29 cellular contexts compared by ENCODE assay signal in genomic region chr20:57261488-57262243, GRCh38. TPM values are rescaled to one million over a fixed set of nuclear protein-coding genes. Genes with fewer than 3 reads are reported as not detected.
DNase-seq lines count a peak whose midpoint lies in the region; ATAC-seq and TF ChIP-seq lines count a peak whose summit lies in the region.
"Had no signal": no experiment of that assay in that cellular context is flagged by ENCODE, and none has a peak within 500 bp of the region (broad histone marks: within the 10 kb centered on the region; RNA-seq: fewer than 3 reads in every experiment).

No MANE protein-coding gene starts in this region.

- H3K27ac Mint-ChIP-seq in endodermal cell: no peak overlapping the region
- peak overlapping the region; percentile 91 for H3K27ac Mint-ChIP-seq in mesothelial cell of epicardium
- H3K27ac Mint-ChIP-seq in type B pancreatic cell: peak overlapping the region; percentile 83
- H3K27ac Mint-ChIP-seq in T-helper 2 cell treated with Interferon-gamma antibody and Interleukin-4, amounts not matched to agents 5 μg/mL and 100 μg/mL, for 36 hours: no peak overlapping the region
- H3K27ac Mint-ChIP-seq: activated B cell treated with CpG ODN at 0.5 μM for 24 hours; activated naive CD8-positive, alpha-beta T cell; activated T-helper 2 cell treated with anti-CD3 and anti-CD28 coated beads, Interferon-gamma antibody, Interleukin-2, Interleukin-4, amounts not matched to agents 10 μg/mL and 5 μg/mL and 100 μg/mL, durations not matched to agents 14 hours and 24 hours and 36 hours; CD8-positive, alpha-beta memory T cell; effector memory CD8-positive, alpha-beta T cell had no signal

- H3K27me3 Mint-ChIP-seq in endodermal cell (ENCODE audit: insufficient read depth) (peaks cover 35% of the 10 kb centered on the region), mesothelial cell of epicardium (ENCODE audit: low read depth) (peaks cover 14% of the 10 kb centered on the region), type B pancreatic cell (peaks cover 4% of the 10 kb centered on the region)
- H3K27me3 Mint-ChIP-seq in T-helper 2 cell treated with Interferon-gamma antibody and Interleukin-4, amounts not matched to agents 5 μg/mL and 100 μg/mL, for 36 hours (ENCODE audit: low read depth): peaks cover 78% of the 10 kb centered on the region

- WGBS in endodermal cell (ENCODE audit: insufficient coverage in 1 of 2, insufficient read length in 1 of 2), 2 experiments: 60 to 78% methylated on average over 10 to 13 of the region's 13 CpGs

- H3K36me3 ChIP-seq in right atrium auricular region (no peaks in the 10 kb centered on the region), endodermal cell (ENCODE audit: control insufficient read depth, insufficient read depth, low read length) (no peaks in the 10 kb centered on the region)
- H3K36me3 ChIP-seq: neutrophil had no signal

- H3K4me1 Mint-ChIP-seq in endodermal cell (peaks cover 64% of the 10 kb centered on the region), mesothelial cell of epicardium (peaks cover 72% of the 10 kb centered on the region), type B pancreatic cell (ENCODE audit: unreplicated experiment) (peaks cover 63% of the 10 kb centered on the region)
- peaks cover 3% of the 10 kb centered on the region for H3K4me1 Mint-ChIP-seq in T-helper 2 cell treated with Interferon-gamma antibody and Interleukin-4, amounts not matched to agents 5 μg/mL and 100 μg/mL, for 36 hours (ENCODE audit: low read depth)
- H3K4me1 Mint-ChIP-seq: activated B cell treated with CpG ODN at 0.5 μM for 24 hours had no signal

- peaks cover 0 to 19% of the 10 kb centered on the region in 2 donors for H3K4me1 ChIP-seq in right atrium auricular region
- H3K4me1 ChIP-seq in endodermal cell (ENCODE audit: control insufficient read depth, insufficient read depth, low read length): peaks cover 26% of the 10 kb centered on the region

- no peak for DNase-seq in Right ventricle myocardium inferior (ENCODE audit: missing footprints)
- DNase-seq in right atrium auricular region (ENCODE audit: low spot score): no peak
- no peak for DNase-seq in endodermal cell
- DNase-seq in mesothelial cell of epicardium (ENCODE audit: low spot score in 2 of 2, unreplicated experiment in 2 of 2): no peak
- no peak for DNase-seq in type B pancreatic cell (ENCODE audit: extremely low spot score, unreplicated experiment)
- no peak for DNase-seq in T-helper 2 cell treated with Interferon-gamma antibody and Interleukin-4, amounts not matched to agents 5 μg/mL and 100 μg/mL, for 36 hours (ENCODE audit: low spot score)
- DNase-seq: 8988T; activated B cell treated with CpG ODN at 0.5 μM for 24 hours; activated CD4-positive, alpha-beta T cell treated with anti-CD3 and anti-CD28 coated beads, Interleukin-2, amount 50 U/mL, for 4 hours; activated CD8-positive, alpha-beta memory T cell treated with anti-CD3 and anti-CD28 coated beads, Interleukin-2, amount 50 U/mL, for 4 hours; AML-193; CD8-positive, alpha-beta memory T cell; effector memory CD8-positive, alpha-beta T cell; left colon; mucosa of descending colon; NCI-H1105; NCI-H2029; NK-92 treated with Interleukin-12 subunit alpha and Interleukin-12 subunit beta, amount 100 ng/mL, for 24 hours; stimulated activated CD4-positive, alpha-beta T cell treated with anti-CD3 and anti-CD28 coated beads, Interleukin-4, amount 100 ng/mL, for 1 hour; stimulated activated naive CD4-positive, alpha-beta T cell treated with Interleukin-2 at 50 U/mL for 16 hours; T-helper 2 cell had no signal

- H3K4me3 Mint-ChIP-seq in endodermal cell (peak overlapping the region; percentile 87), mesothelial cell of epicardium (peak overlapping the region; percentile 78), type B pancreatic cell (peak overlapping the region; percentile 89)
- no peak overlapping the region for H3K4me3 Mint-ChIP-seq in T-helper 2 cell treated with Interferon-gamma antibody and Interleukin-4, amounts not matched to agents 5 μg/mL and 100 μg/mL, for 36 hours
- H3K4me3 Mint-ChIP-seq: activated B cell treated with CpG ODN at 0.5 μM for 24 hours; activated naive CD8-positive, alpha-beta T cell; CD8-positive, alpha-beta memory T cell; effector memory CD8-positive, alpha-beta T cell had no signal

- intact Hi-C loops in Right ventricle myocardium inferior (cut with DNase I): loop anchor here (2.0 to 5.0 kb wide), 2 partner anchors 99 to 169 kb away; no protein-coding TSS in a partner anchor

- ATAC-seq in Right ventricle myocardium inferior (peak; percentile 36), GM21825 (IDR thresholded peaks at IDR 0.05; ENCODE audit: unreplicated experiment) (no peak), GM18498 (IDR thresholded peaks at IDR 0.05; ENCODE audit: unreplicated experiment) (no peak)
- ATAC-seq: effector memory CD8-positive, alpha-beta T cell; left colon; mucosa of descending colon had no signal

- TF ChIP-seq CTCF in right atrium auricular region (IDR thresholded peaks at IDR 0.05) (no peak), endodermal cell (conservative IDR thresholded peaks at IDR 0.05) (no peak), mesothelial cell of epicardium (IDR thresholded peaks at IDR 0.05; ENCODE audit: unreplicated experiment) (no peak), type B pancreatic cell (conservative IDR thresholded peaks at IDR 0.05) (no peak)

- H3K9ac ChIP-seq in endodermal cell (ENCODE audit: extremely low read depth, low read length, poor library complexity, severe bottlenecking): no peak overlapping the region

- H3K27ac ChIP-seq in right atrium auricular region (peak overlapping the region in 1 of 2 donors; percentile 83), endodermal cell (ENCODE audit: low read depth, low read length) (peak overlapping the region; percentile 22)
- H3K27ac ChIP-seq: HL-60, neutrophil had no signal

- no peaks in the 10 kb centered on the region for H3K9me3 Mint-ChIP-seq in endodermal cell
- no peaks in the 10 kb centered on the region for H3K9me3 Mint-ChIP-seq in mesothelial cell of epicardium
- H3K9me3 Mint-ChIP-seq in type B pancreatic cell: no peaks in the 10 kb centered on the region
- H3K9me3 Mint-ChIP-seq in T-helper 2 cell treated with Interferon-gamma antibody and Interleukin-4, amounts not matched to agents 5 μg/mL and 100 μg/mL, for 36 hours: no peaks in the 10 kb centered on the region
- H3K9me3 Mint-ChIP-seq: activated B cell treated with CpG ODN at 0.5 μM for 24 hours; activated T-helper 2 cell treated with anti-CD3 and anti-CD28 coated beads, Interferon-gamma antibody, Interleukin-2, Interleukin-4, amounts not matched to agents 10 μg/mL and 5 μg/mL and 100 μg/mL, durations not matched to agents 14 hours and 24 hours and 36 hours; CD8-positive, alpha-beta memory T cell; effector memory CD8-positive, alpha-beta T cell had no signal

- H3K9me3 ChIP-seq in right atrium auricular region (no peaks in the 10 kb centered on the region), endodermal cell (ENCODE audit: control insufficient read depth, low read length) (no peaks in the 10 kb centered on the region)
- H3K9me3 ChIP-seq: mucosa of descending colon, neutrophil had no signal

- H3K4me3 ChIP-seq in right atrium auricular region (no peak overlapping the region), endodermal cell (ENCODE audit: low read length) (no peak overlapping the region)
- H3K4me3 ChIP-seq: mucosa of descending colon had no signal

- H3K27me3 ChIP-seq in right atrium auricular region: peaks cover 0 to 8% of the 10 kb centered on the region in 2 donors
- H3K27me3 ChIP-seq in endodermal cell (ENCODE audit: control insufficient read depth, insufficient read depth, low read length, poor library complexity, severe bottlenecking): peaks cover 20% of the 10 kb centered on the region

- H3K36me3 Mint-ChIP-seq in endodermal cell (ENCODE audit: low read depth): no peaks in the 10 kb centered on the region
- no peaks in the 10 kb centered on the region for H3K36me3 Mint-ChIP-seq in mesothelial cell of epicardium
- peaks cover 4% of the 10 kb centered on the region for H3K36me3 Mint-ChIP-seq in type B pancreatic cell
- peaks cover 2% of the 10 kb centered on the region for H3K36me3 Mint-ChIP-seq in T-helper 2 cell treated with Interferon-gamma antibody and Interleukin-4, amounts not matched to agents 5 μg/mL and 100 μg/mL, for 36 hours (ENCODE audit: low read depth)
- H3K36me3 Mint-ChIP-seq: activated naive CD8-positive, alpha-beta T cell; CD8-positive, alpha-beta memory T cell had no signal

RNA-seq across cellular contexts. Expression of gene BMP7, which starts 4.8 kb away (rescaled TPM):
- total RNA-seq in Right ventricle myocardium inferior (27.2 TPM), right atrium auricular region (10 to 100 TPM; 15.1 to 23.0 TPM), endodermal cell (10 to 100 TPM; 45.6 to 49.6 TPM), mesothelial cell of epicardium (22.2 to 23.8 TPM (median 23.0 TPM) in 3 replicates), type B pancreatic cell (ENCODE audit: low replicate concordance) (115 and 287 TPM in 2 replicates)
- polyA plus RNA-seq in endodermal cell (2013, experiment 1 of 2): 50.6 TPM
- polyA plus RNA-seq in endodermal cell (2013, experiment 2 of 2): 45.7 TPM
- total RNA-seq: activated B cell treated with CpG ODN at 0.5 μM for 24 hours; activated T-helper 2 cell treated with anti-CD3 and anti-CD28 coated beads, Interferon-gamma antibody, Interleukin-2, Interleukin-4, amounts not matched to agents 10 μg/mL and 5 μg/mL and 100 μg/mL, durations not matched to agents 14 hours and 24 hours and 36 hours; CD8-positive, alpha-beta memory T cell; IMR-90; pulmonary artery endothelial cell had no signal
- polyA plus RNA-seq: CD8-positive, alpha-beta memory T cell; IMR-90 had no signal

Comparison
In these comparisons a context has a peak if more than half of its experiments do, and no peak if none do; other contexts are left out.
1. H3K27ac Mint-ChIP-seq: peak in mesothelial cell of epicardium (single experiment) and type B pancreatic cell (single experiment); none in endodermal cell (single experiment) and T-helper 2 cell treated with Interferon-gamma antibody and Interleukin-4, amounts not matched to agents 5 μg/mL and 100 μg/mL, for 36 hours (single experiment).